In genomic region chr12:122661246-122661645, GRCh38 we compare ENCODE assay signal across 39 cellular contexts. TPM values are rescaled to one million over a fixed set of nuclear protein-coding genes. Genes with fewer than 3 reads are reported as not detected.
"Had no signal": no experiment of that assay in that cellular context is flagged by ENCODE, and none has a peak within 500 bp of the region (broad histone marks: within the 10 kb centered on the region; RNA-seq: fewer than 3 reads in every experiment).

No MANE protein-coding gene starts in this region.

- H3K27me3 ChIP-seq: adrenal gland, body of pancreas, brain microvascular endothelial cell, breast epithelium had no signal

- H3K9me3 ChIP-seq: adrenal gland, body of pancreas, breast epithelium had no signal

- H3K27me3 Mint-ChIP-seq: activated CD4-positive, alpha-beta memory T cell treated with anti-CD3 and anti-CD28 coated beads, Interleukin-2, amount 10 ng/mL, durations not matched to agents 7 days and 5 days; activated CD4-positive, alpha-beta T cell treated with anti-CD3 and anti-CD28 coated beads for 36 hours; activated CD4-positive, alpha-beta T cell treated with anti-CD3 and anti-CD28 coated beads, Interleukin-2, amount 10 ng/mL, durations not matched to agents 7 days and 5 days; activated CD8-positive, alpha-beta memory T cell treated with anti-CD3 and anti-CD28 coated beads, Interleukin-2, amount 10 ng/mL, durations not matched to agents 7 days and 5 days; activated naive CD8-positive, alpha-beta T cell treated with anti-CD3 and anti-CD28 coated beads for 36 hours; activated T-helper 17 cell treated with anti-CD3 and anti-CD28 coated beads, Interleukin-2, amount 50 U/mL, for 72 hours had no signal

- DNase-seq: activated CD4-positive, alpha-beta memory T cell treated with anti-CD3 and anti-CD28 coated beads, Interleukin-2, amount 10 ng/mL, durations not matched to agents 7 days and 5 days; activated CD4-positive, alpha-beta T cell treated with anti-CD3 and anti-CD28 coated beads for 1 hour; activated CD4-positive, alpha-beta T cell treated with anti-CD3 and anti-CD28 coated beads for 36 hours; activated CD4-positive, alpha-beta T cell treated with anti-CD3 and anti-CD28 coated beads for 48 hours; activated CD4-positive, alpha-beta T cell treated with anti-CD3 and anti-CD28 coated beads, Interleukin-2, amount 10 ng/mL, durations not matched to agents 7 days and 5 days; activated CD4-positive, alpha-beta T cell treated with anti-CD3 and anti-CD28 coated beads, Interleukin-2, amount 50 U/mL, for 48 hours; activated CD4-positive, CD25-positive, alpha-beta regulatory T cell; activated CD8-positive, alpha-beta memory T cell treated with anti-CD3 and anti-CD28 coated beads for 24 hours; activated CD8-positive, alpha-beta memory T cell treated with anti-CD3 and anti-CD28 coated beads, Interleukin-2, amount 10 ng/mL, durations not matched to agents 7 days and 5 days; activated CD8-positive, alpha-beta memory T cell treated with anti-CD3 and anti-CD28 coated beads, Interleukin-2, amount 50 U/mL, for 48 hours; activated CD8-positive, alpha-beta T cell treated with anti-CD3 and anti-CD28 coated beads, Interleukin-2, amount 10 ng/mL, durations not matched to agents 7 days and 5 days; activated effector memory CD4-positive, alpha-beta T cell treated with anti-CD3 and anti-CD28 coated beads, Interleukin-2, amount 50 U/mL, for 16 hours; activated gamma-delta T cell treated with Interleukin-2 at 50 U/mL for 16 hours; activated naive CD4-positive, alpha-beta T cell; activated naive CD4-positive, alpha-beta T cell treated with anti-CD3 and anti-CD28 coated beads for 36 hours; activated naive CD4-positive, alpha-beta T cell treated with anti-CD3 and anti-CD28 coated beads, Interleukin-2, amount 50 U/mL, for 16 hours; activated naive CD8-positive, alpha-beta T cell treated with anti-CD3 and anti-CD28 coated beads for 36 hours; activated T-cell treated with anti-CD3 and anti-CD28 coated beads, Interleukin-2, amount 50 U/mL, for 1 hour; activated T-cell treated with anti-CD3 and anti-CD28 coated beads, Interleukin-2, amount 50 U/mL, for 4 hours; activated T-cell treated with anti-CD3 and anti-CD28 coated beads, Interleukin-2, amount 50 U/mL, for 72 hours; adrenal gland; amniotic stem cell; aorta; body of pancreas; brain microvascular endothelial cell; central memory CD4-positive, alpha-beta T cell; T-helper 1 cell; T-helper 2 cell; T-helper 9 cell; WERI-Rb-1 had no signal

- H3K9me3 Mint-ChIP-seq: activated CD4-positive, alpha-beta memory T cell treated with anti-CD3 and anti-CD28 coated beads, Interleukin-2, amount 10 ng/mL, durations not matched to agents 7 days and 5 days; activated CD4-positive, alpha-beta T cell treated with anti-CD3 and anti-CD28 coated beads, Interleukin-2, amount 10 ng/mL, durations not matched to agents 7 days and 5 days; activated naive CD4-positive, alpha-beta T cell treated with anti-CD3 and anti-CD28 coated beads for 36 hours; activated naive CD4-positive, alpha-beta T cell treated with anti-CD3 and anti-CD28 coated beads, Interleukin-2, amount 50 U/mL, for 72 hours; activated naive CD8-positive, alpha-beta T cell treated with anti-CD3 and anti-CD28 coated beads for 36 hours; activated T-cell treated with anti-CD3 and anti-CD28 coated beads, Interleukin-2, amount 50 U/mL, for 4 hours; activated T-cell treated with anti-CD3 and anti-CD28 coated beads, Interleukin-2, amount 50 U/mL, for 72 hours; activated T-helper 1 cell treated with anti-CD3 and anti-CD28 coated beads, Interleukin-12 subunit alpha, Interleukin-12 subunit beta, Interleukin-2, Interleukin-4 antibody, amounts not matched to agents 30 ng/mL and 10 ng/mL and 1 ng/mL, durations not matched to agents 14 hours and 24 hours and 36 hours; activated T-helper 17 cell treated with anti-CD3 and anti-CD28 coated beads, Interleukin-2, amount 50 U/mL, for 72 hours; T-helper 1 cell treated with Interleukin-12 subunit alpha and Interleukin-12 subunit beta and Interleukin-4 antibody, amounts not matched to agents 30 μg/mL and 1 μg/mL, for 36 hours; T-helper 2 cell treated with Interferon-gamma antibody and Interleukin-4, amounts not matched to agents 5 μg/mL and 100 μg/mL, for 36 hours; WTC11 had no signal

- H3K27ac Mint-ChIP-seq: activated CD4-positive, alpha-beta memory T cell treated with anti-CD3 and anti-CD28 coated beads, Interleukin-2, amount 10 ng/mL, durations not matched to agents 7 days and 5 days; activated CD4-positive, alpha-beta T cell treated with anti-CD3 and anti-CD28 coated beads for 36 hours; activated CD4-positive, alpha-beta T cell treated with anti-CD3 and anti-CD28 coated beads, Interleukin-2, amount 10 ng/mL, durations not matched to agents 7 days and 5 days; activated CD8-positive, alpha-beta memory T cell treated with anti-CD3 and anti-CD28 coated beads, Interleukin-2, amount 10 ng/mL, durations not matched to agents 7 days and 5 days; activated CD8-positive, alpha-beta T cell treated with anti-CD3 and anti-CD28 coated beads, Interleukin-2, amount 10 ng/mL, durations not matched to agents 7 days and 5 days; activated naive CD4-positive, alpha-beta T cell treated with anti-CD3 and anti-CD28 coated beads for 36 hours; activated naive CD8-positive, alpha-beta T cell treated with anti-CD3 and anti-CD28 coated beads for 36 hours; activated T-cell treated with anti-CD3 and anti-CD28 coated beads, Interleukin-2, amount 50 U/mL, for 72 hours; activated T-helper 1 cell treated with anti-CD3 and anti-CD28 coated beads, Interleukin-12 subunit alpha, Interleukin-12 subunit beta, Interleukin-2, Interleukin-4 antibody, amounts not matched to agents 30 ng/mL and 10 ng/mL and 1 ng/mL, durations not matched to agents 14 hours and 24 hours and 36 hours; activated T-helper 17 cell treated with anti-CD3 and anti-CD28 coated beads, Interleukin-2, amount 50 U/mL, for 72 hours; T-helper 2 cell treated with Interferon-gamma antibody and Interleukin-4, amounts not matched to agents 5 μg/mL and 100 μg/mL, for 36 hours; WTC11 had no signal

- H3K4me1 ChIP-seq: adrenal gland, body of pancreas, breast epithelium had no signal

- ATAC-seq: activated CD4-positive, alpha-beta T cell treated with anti-CD3 and anti-CD28 coated beads for 36 hours; activated CD4-positive, CD25-positive, alpha-beta regulatory T cell treated with anti-CD3 and anti-CD28 coated beads, Interleukin-2, amount 50 U/mL, for 24 hours; activated CD8-positive, alpha-beta memory T cell treated with anti-CD3 and anti-CD28 coated beads, Interleukin-2, amount 10 ng/mL, durations not matched to agents 7 days and 5 days; activated CD8-positive, alpha-beta T cell treated with anti-CD3 and anti-CD28 coated beads, Interleukin-2, amount 10 ng/mL, durations not matched to agents 7 days and 5 days; activated naive CD4-positive, alpha-beta T cell treated with anti-CD3 and anti-CD28 coated beads, Interleukin-2, amount 50 U/mL, for 72 hours; activated T-cell treated with anti-CD3 and anti-CD28 coated beads, Interleukin-2, amount 50 U/mL, for 4 hours; activated T-cell treated with anti-CD3 and anti-CD28 coated beads, Interleukin-2, amount 50 U/mL, for 72 hours; activated T-helper 17 cell treated with anti-CD3 and anti-CD28 coated beads, Interleukin-2, amount 50 U/mL, for 72 hours; body of pancreas; WTC11 had no signal

- H3K4me3 ChIP-seq: adrenal gland, body of pancreas, breast epithelium had no signal

- H3K4me3 Mint-ChIP-seq: activated CD4-positive, alpha-beta memory T cell treated with anti-CD3 and anti-CD28 coated beads, Interleukin-2, amount 10 ng/mL, durations not matched to agents 7 days and 5 days; activated CD4-positive, alpha-beta T cell treated with anti-CD3 and anti-CD28 coated beads for 36 hours; activated CD4-positive, alpha-beta T cell treated with anti-CD3 and anti-CD28 coated beads, Interleukin-2, amount 10 ng/mL, durations not matched to agents 7 days and 5 days; activated CD8-positive, alpha-beta memory T cell treated with anti-CD3 and anti-CD28 coated beads, Interleukin-2, amount 10 ng/mL, durations not matched to agents 7 days and 5 days; activated CD8-positive, alpha-beta T cell treated with anti-CD3 and anti-CD28 coated beads, Interleukin-2, amount 10 ng/mL, durations not matched to agents 7 days and 5 days; activated naive CD4-positive, alpha-beta T cell treated with anti-CD3 and anti-CD28 coated beads for 36 hours; activated naive CD8-positive, alpha-beta T cell treated with anti-CD3 and anti-CD28 coated beads for 36 hours; activated T-cell treated with anti-CD3 and anti-CD28 coated beads, Interleukin-2, amount 50 U/mL, for 4 hours; activated T-cell treated with anti-CD3 and anti-CD28 coated beads, Interleukin-2, amount 50 U/mL, for 72 hours; activated T-helper 1 cell treated with anti-CD3 and anti-CD28 coated beads, Interleukin-12 subunit alpha, Interleukin-12 subunit beta, Interleukin-2, Interleukin-4 antibody, amounts not matched to agents 30 ng/mL and 10 ng/mL and 1 ng/mL, durations not matched to agents 14 hours and 24 hours and 36 hours; activated T-helper 17 cell treated with anti-CD3 and anti-CD28 coated beads, Interleukin-2, amount 50 U/mL, for 72 hours; T-helper 1 cell treated with Interleukin-12 subunit alpha and Interleukin-12 subunit beta and Interleukin-4 antibody, amounts not matched to agents 30 μg/mL and 1 μg/mL, for 36 hours; T-helper 2 cell treated with Interferon-gamma antibody and Interleukin-4, amounts not matched to agents 5 μg/mL and 100 μg/mL, for 36 hours; WTC11 had no signal

- H3K27ac ChIP-seq: adrenal gland, body of pancreas, brain microvascular endothelial cell, breast epithelium, WERI-Rb-1 had no signal

- H3K36me3 Mint-ChIP-seq: activated naive CD4-positive, alpha-beta T cell treated with anti-CD3 and anti-CD28 coated beads, Interleukin-2, amount 50 U/mL, for 72 hours; activated naive CD8-positive, alpha-beta T cell treated with anti-CD3 and anti-CD28 coated beads for 36 hours; WTC11 had no signal

- H3K36me3 ChIP-seq: adrenal gland, brain microvascular endothelial cell, breast epithelium had no signal

- H3K4me1 Mint-ChIP-seq: activated CD4-positive, alpha-beta T cell treated with anti-CD3 and anti-CD28 coated beads for 36 hours; activated CD8-positive, alpha-beta memory T cell treated with anti-CD3 and anti-CD28 coated beads, Interleukin-2, amount 10 ng/mL, durations not matched to agents 7 days and 5 days; activated naive CD8-positive, alpha-beta T cell treated with anti-CD3 and anti-CD28 coated beads for 36 hours; activated T-helper 17 cell treated with anti-CD3 and anti-CD28 coated beads, Interleukin-2, amount 50 U/mL, for 72 hours; WTC11 had no signal

RNA-seq across cellular contexts. Expression of gene HCAR2, which starts 41.9 kb away (rescaled TPM):
- total RNA-seq: activated CD4-positive, alpha-beta memory T cell treated with anti-CD3 and anti-CD28 coated beads, Interleukin-2, amount 10 ng/mL, durations not matched to agents 7 days and 5 days; activated CD4-positive, alpha-beta T cell treated with anti-CD3 and anti-CD28 coated beads for 36 hours; activated CD4-positive, alpha-beta T cell treated with anti-CD3 and anti-CD28 coated beads, Interleukin-2, amount 10 ng/mL, durations not matched to agents 7 days and 5 days; activated CD8-positive, alpha-beta memory T cell treated with anti-CD3 and anti-CD28 coated beads, Interleukin-2, amount 10 ng/mL, durations not matched to agents 7 days and 5 days; activated CD8-positive, alpha-beta T cell treated with anti-CD3 and anti-CD28 coated beads, Interleukin-2, amount 10 ng/mL, durations not matched to agents 7 days and 5 days; activated naive CD4-positive, alpha-beta T cell treated with anti-CD3 and anti-CD28 coated beads for 36 hours; activated naive CD8-positive, alpha-beta T cell treated with anti-CD3 and anti-CD28 coated beads for 36 hours; activated T-cell treated with anti-CD3 and anti-CD28 coated beads, Interleukin-2, amount 50 U/mL, for 4 hours; activated T-cell treated with anti-CD3 and anti-CD28 coated beads, Interleukin-2, amount 50 U/mL, for 72 hours; activated T-helper 17 cell treated with anti-CD3 and anti-CD28 coated beads, Interleukin-2, amount 50 U/mL, for 72 hours; astrocyte; body of pancreas; WTC11 had no signal
- polyA plus RNA-seq: aorta had no signal

RNA-seq across cellular contexts. Expression of gene HCAR3, which starts 55.4 kb away (rescaled TPM):
- total RNA-seq: activated CD4-positive, alpha-beta memory T cell treated with anti-CD3 and anti-CD28 coated beads, Interleukin-2, amount 10 ng/mL, durations not matched to agents 7 days and 5 days; activated CD4-positive, alpha-beta T cell treated with anti-CD3 and anti-CD28 coated beads, Interleukin-2, amount 10 ng/mL, durations not matched to agents 7 days and 5 days; activated CD8-positive, alpha-beta T cell treated with anti-CD3 and anti-CD28 coated beads, Interleukin-2, amount 10 ng/mL, durations not matched to agents 7 days and 5 days; activated naive CD4-positive, alpha-beta T cell treated with anti-CD3 and anti-CD28 coated beads for 36 hours; activated naive CD8-positive, alpha-beta T cell treated with anti-CD3 and anti-CD28 coated beads for 36 hours; activated T-cell treated with anti-CD3 and anti-CD28 coated beads, Interleukin-2, amount 50 U/mL, for 4 hours; activated T-cell treated with anti-CD3 and anti-CD28 coated beads, Interleukin-2, amount 50 U/mL, for 72 hours; activated T-helper 17 cell treated with anti-CD3 and anti-CD28 coated beads, Interleukin-2, amount 50 U/mL, for 72 hours; astrocyte; WTC11 had no signal
- polyA plus RNA-seq: aorta had no signal
